14 cellular contexts compared by ENCODE assay signal in genomic region chr1:222588135-222588534, GRCh38. TPM values are rescaled to one million over a fixed set of nuclear protein-coding genes. Genes with fewer than 3 reads are reported as not detected.
DNase-seq lines count a peak whose midpoint lies in the region; ATAC-seq and TF ChIP-seq lines count a peak whose summit lies in the region.
"Had no signal": no experiment of that assay in that cellular context is flagged by ENCODE, and none has a peak within 500 bp of the region (broad histone marks: within the 10 kb centered on the region; RNA-seq: fewer than 3 reads in every experiment).

No MANE protein-coding gene starts in this region.

- TF ChIP-seq CTCF in PC-3 (conservative IDR thresholded peaks at IDR 0.05; ENCODE audit: low read depth, low read length): no peak
- TF ChIP-seq CTCF in foreskin fibroblast (IDR thresholded peaks at IDR 0.05; ENCODE audit: low read depth, low read length): no peak
- TF ChIP-seq CTCF in GM13977 (IDR thresholded peaks at IDR 0.05; ENCODE audit: extremely low read depth, insufficient read depth, missing control alignments): no peak

- H3K27ac ChIP-seq in PC-3 (ENCODE audit: low read length): no peak overlapping the region
- H3K27ac ChIP-seq: esophagus squamous epithelium, vagina had no signal

- H3F3A ChIP-seq in PC-3 (ENCODE audit: low read length, unreplicated experiment): no peaks in the 10 kb centered on the region

- H3K4me2 ChIP-seq in PC-3 (ENCODE audit: low read length): peak overlapping the region; percentile 89

- no peaks in the 10 kb centered on the region for H3K27me3 ChIP-seq in PC-3 (ENCODE audit: low read length)
- H3K27me3 ChIP-seq: esophagus squamous epithelium, vagina had no signal

- H3K9ac ChIP-seq in PC-3 (ENCODE audit: low read length): no peak overlapping the region

- H3K9me2 ChIP-seq in PC-3 (replicated peaks; ENCODE audit: low read length): no peaks in the 10 kb centered on the region

- H3K4me1 Mint-ChIP-seq in activated naive CD4-positive, alpha-beta T cell treated with anti-CD3 and anti-CD28 coated beads, Interleukin-2, amount 50 U/mL, for 24 hours: peaks cover 71% of the 10 kb centered on the region
- H3K4me1 Mint-ChIP-seq in stimulated activated memory B cell treated with anti-CD40 and anti-IgM and Interleukin-4, amounts not matched to agents 10 μg/mL and 1 μg/mL and 100 μg/mL, for 72 hours: peaks cover 71% of the 10 kb centered on the region

- H3K27me3 Mint-ChIP-seq in activated naive CD4-positive, alpha-beta T cell treated with anti-CD3 and anti-CD28 coated beads, Interleukin-2, amount 50 U/mL, for 24 hours: no peaks in the 10 kb centered on the region
- no peaks in the 10 kb centered on the region for H3K27me3 Mint-ChIP-seq in stimulated activated memory B cell treated with anti-CD40 and anti-IgM and Interleukin-4, amounts not matched to agents 10 μg/mL and 1 μg/mL and 100 μg/mL, for 72 hours

- peak overlapping the region; percentile 99 for H3K4me3 Mint-ChIP-seq in activated naive CD4-positive, alpha-beta T cell treated with anti-CD3 and anti-CD28 coated beads, Interleukin-2, amount 50 U/mL, for 24 hours
- peak overlapping the region; percentile 36 for H3K4me3 Mint-ChIP-seq in stimulated activated memory B cell treated with anti-CD40 and anti-IgM and Interleukin-4, amounts not matched to agents 10 μg/mL and 1 μg/mL and 100 μg/mL, for 72 hours

- in situ Hi-C loops in GM13977 (cut with MboI; ENCODE audit: low pct_unique_long_range_greater_than_20kb, low sequenced_read_pairs, unreplicated experiment): no loop called here

- DNase-seq in activated naive CD4-positive, alpha-beta T cell treated with anti-CD3 and anti-CD28 coated beads, Interleukin-2, amount 50 U/mL, for 72 hours (ENCODE audit: low spot score in 2 of 2): no peak
- no peak for DNase-seq in PC-3
- peak in 1 of 2 donors; percentile 5 for DNase-seq in foreskin fibroblast
- DNase-seq in stimulated activated CD4-positive, alpha-beta T cell treated with anti-CD3 and anti-CD28 coated beads, Interleukin-4, amount 100 ng/mL, for 24 hours: no peak
- DNase-seq in sciatic nerve (ENCODE audit: low spot score): no peak
- DNase-seq in GM13977 (ENCODE audit: low spot score): no peak
- DNase-seq: activated effector memory CD4-positive, alpha-beta T cell treated with Interleukin-2 at 50 U/mL for 16 hours; esophagus squamous epithelium; NCI-H226 had no signal

- BruUV-seq in PC-3 (replicated peaks; lab: Mats Ljungman, UMichigan): no TSS peak

- H3K9me3 Mint-ChIP-seq in activated naive CD4-positive, alpha-beta T cell treated with anti-CD3 and anti-CD28 coated beads, Interleukin-2, amount 50 U/mL, for 24 hours: no peaks in the 10 kb centered on the region
- H3K9me3 Mint-ChIP-seq in activated naive CD4-positive, alpha-beta T cell treated with anti-CD3 and anti-CD28 coated beads, Interleukin-2, amount 50 U/mL, for 72 hours: no peaks in the 10 kb centered on the region
- no peaks in the 10 kb centered on the region for H3K9me3 Mint-ChIP-seq in stimulated activated memory B cell treated with anti-CD40 and anti-IgM and Interleukin-4, amounts not matched to agents 10 μg/mL and 1 μg/mL and 100 μg/mL, for 72 hours

- no peaks in the 10 kb centered on the region for H4K20me1 ChIP-seq in PC-3 (ENCODE audit: low read length)

- ATAC-seq in activated naive CD4-positive, alpha-beta T cell treated with anti-CD3 and anti-CD28 coated beads, Interleukin-2, amount 50 U/mL, for 72 hours: no peak
- ATAC-seq in PC-3: no peak
- ATAC-seq in stimulated activated memory B cell treated with anti-CD40 and anti-IgM and Interleukin-4, amounts not matched to agents 10 μg/mL and 1 μg/mL and 100 μg/mL, for 72 hours: no peak
- no peak for ATAC-seq in sciatic nerve

- CTCF ChIA-PET in PC-3 (lab: Charles Lee): no interaction called here

- peak overlapping the region; percentile 78 for H3K4me3 ChIP-seq in PC-3 (ENCODE audit: low read length)
- peak overlapping the region; percentile 3 to 92 for H3K4me3 ChIP-seq in foreskin fibroblast (ENCODE audit: low read depth in 1 of 2, low read length in 2 of 2)

- H3K4me1 ChIP-seq in PC-3 (ENCODE audit: insufficient read depth, low read length): peaks cover 38% of the 10 kb centered on the region

- POLR2A ChIA-PET in PC-3 (lab: Charles Lee; ENCODE audit: unreplicated experiment): no interaction called here

- H3K36me3 ChIP-seq in PC-3 (ENCODE audit: low read depth, low read length): peaks cover 34% of the 10 kb centered on the region

- no peaks in the 10 kb centered on the region for H3K9me3 ChIP-seq in PC-3 (ENCODE audit: low read length)
- H3K9me3 ChIP-seq: esophagus squamous epithelium, vagina had no signal

- H3K27ac Mint-ChIP-seq in activated naive CD4-positive, alpha-beta T cell treated with anti-CD3 and anti-CD28 coated beads, Interleukin-2, amount 50 U/mL, for 24 hours: peak overlapping the region; percentile 23
- no peak overlapping the region for H3K27ac Mint-ChIP-seq in activated naive CD4-positive, alpha-beta T cell treated with anti-CD3 and anti-CD28 coated beads, Interleukin-2, amount 50 U/mL, for 72 hours
- H3K27ac Mint-ChIP-seq in stimulated activated memory B cell treated with anti-CD40 and anti-IgM and Interleukin-4, amounts not matched to agents 10 μg/mL and 1 μg/mL and 100 μg/mL, for 72 hours: peak overlapping the region; percentile 92

- intact Hi-C loops in PC-3 (cut with micrococcal nuclease) (loop anchor here (2.0 kb wide), 1 partner anchor 123 kb away; no protein-coding TSS in a partner anchor), sciatic nerve (cut with DNase I) (no loop called here)

- no peak overlapping the region for H2AFZ ChIP-seq in PC-3 (ENCODE audit: low read length)

- H3K36me3 Mint-ChIP-seq in activated naive CD4-positive, alpha-beta T cell treated with anti-CD3 and anti-CD28 coated beads, Interleukin-2, amount 50 U/mL, for 24 hours: peaks cover 23% of the 10 kb centered on the region
- peaks cover 27 to 51% of the 10 kb centered on the region in 2 donors for H3K36me3 Mint-ChIP-seq in activated naive CD4-positive, alpha-beta T cell treated with anti-CD3 and anti-CD28 coated beads, Interleukin-2, amount 50 U/mL, for 72 hours
- peaks cover 26% of the 10 kb centered on the region for H3K36me3 Mint-ChIP-seq in stimulated activated memory B cell treated with anti-CD40 and anti-IgM and Interleukin-4, amounts not matched to agents 10 μg/mL and 1 μg/mL and 100 μg/mL, for 72 hours

- peaks cover 70% of the 10 kb centered on the region for H3K79me2 ChIP-seq in PC-3 (ENCODE audit: low read length)

RNA-seq across cellular contexts. Expression of gene TAF1A, which starts 1.6 kb away (rescaled TPM):
- total RNA-seq in activated naive CD4-positive, alpha-beta T cell treated with anti-CD3 and anti-CD28 coated beads, Interleukin-2, amount 50 U/mL, for 72 hours: 10 to 100 TPM; 14.7 to 21.8 TPM
- 27.9 and 29.4 TPM in 2 replicates for total RNA-seq in PC-3 (2014; rRNA removed)
- total RNA-seq in sciatic nerve: 10.7 TPM

RNA-seq across cellular contexts. Expression of gene MIA3, which starts 29.8 kb away (rescaled TPM):
- 10 to 100 TPM; 40.7 to 55.1 TPM for total RNA-seq in activated naive CD4-positive, alpha-beta T cell treated with anti-CD3 and anti-CD28 coated beads, Interleukin-2, amount 50 U/mL, for 72 hours
- total RNA-seq in PC-3 (2014; rRNA removed) (50.8 and 69.3 TPM in 2 replicates), sciatic nerve (58.1 TPM)

RNA-seq across cellular contexts. Expression of gene HHIPL2, which starts 40.2 kb away (rescaled TPM):
- under 1 TPM in 1 of 2 donors, not detected in 1; 0.45 TPM for total RNA-seq in activated naive CD4-positive, alpha-beta T cell treated with anti-CD3 and anti-CD28 coated beads, Interleukin-2, amount 50 U/mL, for 72 hours
- total RNA-seq in PC-3 (2014; rRNA removed) (1.1 and 1.2 TPM in 2 replicates), sciatic nerve (0.80 TPM)
- total RNA-seq: chondrocyte, esophagus squamous epithelium, myocyte, vagina had no signal

Comparison
In these comparisons a context has a peak if more than half of its experiments do, and no peak if none do; other contexts are left out.
1. H3K27ac Mint-ChIP-seq: peak in activated naive CD4-positive, alpha-beta T cell treated with anti-CD3 and anti-CD28 coated beads, Interleukin-2, amount 50 U/mL, for 24 hours (single experiment) and stimulated activated memory B cell treated with anti-CD40 and anti-IgM and Interleukin-4, amounts not matched to agents 10 μg/mL and 1 μg/mL and 100 μg/mL, for 72 hours (single experiment); none in activated naive CD4-positive, alpha-beta T cell treated with anti-CD3 and anti-CD28 coated beads, Interleukin-2, amount 50 U/mL, for 72 hours (0 of 2).